27 cellular contexts compared by ENCODE assay signal in genomic region chr9:135119496-135120064, GRCh38.
"Had no signal": no experiment of that assay in that cellular context is flagged by ENCODE, and none has a peak within 500 bp of the region (broad histone marks: within the 10 kb centered on the region; RNA-seq: fewer than 3 reads in every experiment).

No MANE protein-coding gene starts in this region.

- H3K4me3 ChIP-seq: coronary artery, dorsolateral prefrontal cortex, esophagus squamous epithelium, gastrocnemius medialis, heart right ventricle, lung had no signal

- H3K9me3 Mint-ChIP-seq: central memory CD8-positive, alpha-beta T cell had no signal

- H3K4me1 Mint-ChIP-seq: central memory CD8-positive, alpha-beta T cell; memory B cell had no signal

- H3K27me3 ChIP-seq: dorsolateral prefrontal cortex, esophagus squamous epithelium, gastrocnemius medialis had no signal

- ATAC-seq: esophagus mucosa, gastrocnemius medialis, heart right ventricle, left colon, left lobe of liver, left ventricle myocardium superior had no signal

- H3K36me3 Mint-ChIP-seq: memory B cell had no signal

- H3K9me3 ChIP-seq: esophagus squamous epithelium, gastrocnemius medialis had no signal

- H3K27ac Mint-ChIP-seq: memory B cell had no signal

- H3K27ac ChIP-seq: coronary artery, epithelial cell of prostate, esophagus squamous epithelium, gastrocnemius medialis, heart right ventricle had no signal

- DNase-seq: cerebellar nuclear complex; dermis blood vessel endothelial cell; dorsolateral prefrontal cortex; effector CD4-positive, alpha-beta T cell; effector memory CD4-positive, alpha-beta T cell; erythroblast; esophagus squamous epithelium; foreskin fibroblast; foreskin melanocyte; gastrocnemius medialis; glutamatergic neuron; head of caudate nucleus; heart right ventricle; hippocampal formation; kidney glomerular epithelial cell; left colon; left ventricle myocardium superior; mammary epithelial cell; mesendoderm; midbrain had no signal

- H3K36me3 ChIP-seq: gastrocnemius medialis had no signal

- H3K4me3 Mint-ChIP-seq: central memory CD8-positive, alpha-beta T cell; memory B cell had no signal
